In the genomic region with DNA sequence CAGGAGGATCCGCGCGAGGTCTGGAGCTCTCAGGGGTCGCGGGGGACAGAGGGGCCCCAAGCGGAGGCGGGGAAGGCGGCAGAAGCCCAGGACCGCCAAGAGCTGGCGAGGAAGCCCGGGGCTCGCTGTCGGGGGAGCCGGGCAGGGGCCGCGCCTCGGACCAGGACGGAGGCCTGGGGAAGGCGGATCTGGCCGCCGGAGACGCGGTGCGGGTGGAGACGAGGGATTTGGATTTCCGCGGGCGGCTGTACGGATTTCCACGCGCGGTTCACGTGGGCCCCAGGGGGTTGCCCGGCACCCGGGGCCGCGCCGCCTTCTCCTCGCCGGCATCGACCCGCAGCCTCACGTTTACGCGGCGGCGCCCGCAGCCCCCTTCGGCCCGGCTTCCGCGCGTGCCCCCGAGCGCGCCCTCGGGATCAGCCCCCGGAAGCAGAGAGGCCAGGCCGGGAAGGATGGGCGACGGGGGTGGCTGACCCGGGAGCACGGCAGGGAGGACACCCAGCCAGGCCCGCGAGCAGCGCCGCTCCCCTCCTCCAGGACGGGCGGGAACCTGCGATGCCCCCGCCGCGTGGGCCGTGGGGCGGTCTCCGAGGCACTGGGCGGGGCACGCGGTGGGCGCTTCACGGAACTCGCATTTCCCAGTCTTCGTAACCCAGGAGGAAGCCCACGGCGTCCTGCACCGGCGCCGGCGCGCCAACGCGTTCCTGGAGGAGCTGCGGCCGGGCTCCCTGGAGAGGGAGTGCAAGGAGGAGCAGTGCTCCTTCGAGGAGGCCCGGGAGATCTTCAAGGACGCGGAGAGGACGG, we compare ENCODE assay signal across 2 cellular contexts.
TF ChIP-seq lines count a peak whose summit lies in the region.

No MANE protein-coding gene starts in this region.

TF ChIP-seq in endothelial cell of umbilical vein, 7 proteins besides CTCF, POLR2A, EP300 and RAD21:
- no peak for TF ChIP-seq POLR2AphosphoS5 (IDR thresholded peaks at IDR 0.05; ENCODE audit: insufficient read depth, low read depth, low read length)
- TF ChIP-seq EZH2 (IDR thresholded peaks at IDR 0.05; ENCODE audit: borderline replicate concordance, low read depth, low read length, severe bottlenecking), result peak; percentile 95

TF ChIP-seq in neural cell, 6 proteins besides CTCF, POLR2A, EP300 and RAD21:
- TF ChIP-seq, protein P1, sequence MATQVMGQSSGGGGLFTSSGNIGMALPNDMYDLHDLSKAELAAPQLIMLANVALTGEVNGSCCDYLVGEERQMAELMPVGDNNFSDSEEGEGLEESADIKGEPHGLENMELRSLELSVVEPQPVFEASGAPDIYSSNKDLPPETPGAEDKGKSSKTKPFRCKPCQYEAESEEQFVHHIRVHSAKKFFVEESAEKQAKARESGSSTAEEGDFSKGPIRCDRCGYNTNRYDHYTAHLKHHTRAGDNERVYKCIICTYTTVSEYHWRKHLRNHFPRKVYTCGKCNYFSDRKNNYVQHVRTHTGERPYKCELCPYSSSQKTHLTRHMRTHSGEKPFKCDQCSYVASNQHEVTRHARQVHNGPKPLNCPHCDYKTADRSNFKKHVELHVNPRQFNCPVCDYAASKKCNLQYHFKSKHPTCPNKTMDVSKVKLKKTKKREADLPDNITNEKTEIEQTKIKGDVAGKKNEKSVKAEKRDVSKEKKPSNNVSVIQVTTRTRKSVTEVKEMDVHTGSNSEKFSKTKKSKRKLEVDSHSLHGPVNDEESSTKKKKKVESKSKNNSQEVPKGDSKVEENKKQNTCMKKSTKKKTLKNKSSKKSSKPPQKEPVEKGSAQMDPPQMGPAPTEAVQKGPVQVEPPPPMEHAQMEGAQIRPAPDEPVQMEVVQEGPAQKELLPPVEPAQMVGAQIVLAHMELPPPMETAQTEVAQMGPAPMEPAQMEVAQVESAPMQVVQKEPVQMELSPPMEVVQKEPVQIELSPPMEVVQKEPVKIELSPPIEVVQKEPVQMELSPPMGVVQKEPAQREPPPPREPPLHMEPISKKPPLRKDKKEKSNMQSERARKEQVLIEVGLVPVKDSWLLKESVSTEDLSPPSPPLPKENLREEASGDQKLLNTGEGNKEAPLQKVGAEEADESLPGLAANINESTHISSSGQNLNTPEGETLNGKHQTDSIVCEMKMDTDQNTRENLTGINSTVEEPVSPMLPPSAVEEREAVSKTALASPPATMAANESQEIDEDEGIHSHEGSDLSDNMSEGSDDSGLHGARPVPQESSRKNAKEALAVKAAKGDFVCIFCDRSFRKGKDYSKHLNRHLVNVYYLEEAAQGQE (IDR thresholded peaks at IDR 0.05; ENCODE audit: borderline replicate concordance), result no peak
- TF ChIP-seq MXI1 (conservative IDR thresholded peaks at IDR 0.05; ENCODE audit: poor library complexity, severe bottlenecking), result no peak
- TF ChIP-seq EZH2 (IDR thresholded peaks at IDR 0.05; ENCODE audit: borderline replicate concordance, insufficient read depth, low read length, poor library complexity, severe bottlenecking), result no peak
- no peak for TF ChIP-seq SMC3 (conservative IDR thresholded peaks at IDR 0.05; ENCODE audit: poor library complexity)
- TF ChIP-seq TAF1 (IDR thresholded peaks at IDR 0.05; ENCODE audit: low read depth), result no peak
- TF ChIP-seq POLR2AphosphoS5 (IDR thresholded peaks at IDR 0.05), result no peak
